In the genomic region with DNA sequence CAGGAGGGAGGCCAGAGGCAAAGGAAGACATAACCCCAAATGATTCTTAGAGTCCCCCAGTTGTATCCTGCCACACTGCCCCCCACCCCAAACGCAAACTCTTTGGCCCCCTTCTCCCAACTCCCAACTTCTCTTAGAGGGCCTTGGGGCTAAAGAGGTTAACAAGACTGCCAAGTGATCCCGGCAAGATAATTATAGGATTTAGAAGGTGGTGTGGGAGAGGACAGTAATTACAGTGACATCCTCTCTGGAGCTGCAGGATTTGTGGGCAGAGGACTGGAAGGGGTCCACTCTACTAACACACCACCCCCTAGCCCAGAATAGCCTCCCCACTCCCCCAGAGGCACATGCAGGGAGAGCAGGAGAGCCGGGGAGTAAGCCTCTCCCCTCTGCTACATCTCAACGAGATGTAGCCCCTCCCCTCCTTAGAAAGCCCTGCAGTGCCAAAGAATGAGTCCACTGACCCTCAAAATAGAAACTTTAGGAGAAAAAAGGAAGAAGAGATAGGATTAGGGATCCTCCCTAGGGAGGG, we compare ENCODE assay signal across 8 cellular contexts. TPM values are rescaled to one million over a fixed set of nuclear protein-coding genes. Genes with fewer than 3 reads are reported as not detected.
DNase-seq lines count a peak whose midpoint lies in the region; ATAC-seq and TF ChIP-seq lines count a peak whose summit lies in the region.

No MANE protein-coding gene starts in this region.

- no peak for TF ChIP-seq CTCF in Peyer's patch (IDR thresholded peaks at IDR 0.05)
- no peak for TF ChIP-seq CTCF in esophagus squamous epithelium (IDR thresholded peaks at IDR 0.05)
- TF ChIP-seq CTCF in progenitor cell of endocrine pancreas (IDR thresholded peaks at IDR 0.05; ENCODE audit: unreplicated experiment), result no peak
- TF ChIP-seq CTCF in ovary (IDR thresholded peaks at IDR 0.05), result no peak
- no peak for TF ChIP-seq CTCF in foreskin keratinocyte (conservative IDR thresholded peaks at IDR 0.05)

- DNase-seq in NCI-H1417 (lab: John Stamatoyannopoulos, UW), result peak in 2 of 3 experiments; percentile 63 to 76
- no peak for DNase-seq in NCI-H1417 treated with DMSO at 0.1 percent for 48 hours (lab: John Stamatoyannopoulos, UW)
- peak in 1 of 3 donors; percentile 45 for DNase-seq in Peyer's patch
- DNase-seq in esophagus squamous epithelium (lab: John Stamatoyannopoulos, UW), result no peak
- DNase-seq in progenitor cell of endocrine pancreas (ENCODE audit: low spot score, unreplicated experiment), result no peak
- DNase-seq in SKM-1 treated with dmso at 0.1 percent for 144 hours (lab: John Stamatoyannopoulos, UW; ENCODE audit: unreplicated experiment), result no peak
- DNase-seq in ovary, result no peak
- DNase-seq in foreskin keratinocyte, result no peak

- H3K4me3 ChIP-seq in Peyer's patch, result peak overlapping the region in 1 of 4 donors; percentile 45
- peak overlapping the region in 2 of 4 donors; percentile 57 to 66 for H3K4me3 ChIP-seq in esophagus squamous epithelium
- no peak overlapping the region for H3K4me3 ChIP-seq in ovary

- no peaks in the 10 kb centered on the region for H3K9me3 ChIP-seq in Peyer's patch
- no peaks in the 10 kb centered on the region for H3K9me3 ChIP-seq in esophagus squamous epithelium
- H3K9me3 ChIP-seq in ovary, result no peaks in the 10 kb centered on the region

- H3K9me3 Mint-ChIP-seq in progenitor cell of endocrine pancreas (ENCODE audit: low read depth), result no peaks in the 10 kb centered on the region

- peak overlapping the region; percentile 60 to 90 (median 64) for H3K27ac ChIP-seq in Peyer's patch
- H3K27ac ChIP-seq in esophagus squamous epithelium, result peak overlapping the region; percentile 63 to 85 (median 81)
- peak overlapping the region in 1 of 2 donors; percentile 75 for H3K27ac ChIP-seq in ovary
- no peak overlapping the region for H3K27ac ChIP-seq in foreskin keratinocyte

- ATAC-seq in foreskin keratinocyte, result no peak

- H3K27ac Mint-ChIP-seq in progenitor cell of endocrine pancreas, result peak overlapping the region; percentile 95

- H3K4me3 Mint-ChIP-seq in progenitor cell of endocrine pancreas (ENCODE audit: low read depth), result peak overlapping the region; percentile 78

- peaks cover 4% of the 10 kb centered on the region for H3K27me3 Mint-ChIP-seq in progenitor cell of endocrine pancreas

- 0 to 17% methylated on average over 3 to 4 of the region's 4 CpGs for WGBS in esophagus squamous epithelium, 2 donors
- WGBS in ovary, 3 donors, result 2 to 10% (median 3%) methylated on average over 4 of the region's 4 CpGs

- H3K36me3 Mint-ChIP-seq in progenitor cell of endocrine pancreas (ENCODE audit: insufficient read depth), result no peaks in the 10 kb centered on the region

- H3K36me3 ChIP-seq in Peyer's patch (no peaks in the 10 kb centered on the region), esophagus squamous epithelium (no peaks in the 10 kb centered on the region), ovary (no peaks in the 10 kb centered on the region)

- H3K27me3 ChIP-seq in Peyer's patch (no peaks in the 10 kb centered on the region), esophagus squamous epithelium (peaks cover 0 to 3% (median 0%) of the 10 kb centered on the region in 4 donors), ovary (no peaks in the 10 kb centered on the region), foreskin keratinocyte (peaks cover 2% of the 10 kb centered on the region)

- peaks cover 22% of the 10 kb centered on the region for H3K4me1 Mint-ChIP-seq in progenitor cell of endocrine pancreas (ENCODE audit: low read depth)

- peaks cover 0 to 10% (median 8%) of the 10 kb centered on the region in 4 donors for H3K4me1 ChIP-seq in Peyer's patch
- H3K4me1 ChIP-seq in esophagus squamous epithelium, result peaks cover 15 to 43% (median 23%) of the 10 kb centered on the region in 3 donors
- no peaks in the 10 kb centered on the region for H3K4me1 ChIP-seq in ovary (ENCODE audit: insufficient read depth)
- H3K4me1 ChIP-seq in foreskin keratinocyte, result no peaks in the 10 kb centered on the region

- TF ChIP-seq POLR2A in Peyer's patch (IDR thresholded peaks at IDR 0.05), result no peak
- TF ChIP-seq POLR2A in esophagus squamous epithelium (IDR thresholded peaks at IDR 0.05), result no peak
- no peak for TF ChIP-seq POLR2A in ovary (IDR thresholded peaks at IDR 0.05)

- intact Hi-C loops in esophagus squamous epithelium (cut with DNase I) (no loop called here), ovary (cut with DNase I) (loop anchor here in 3 of 4 donors (2.0 to 10.0 kb wide), 4 partner anchors 195 to 897 kb away; partner anchors contain the start of genes BAZ2A (in 1 of the 3) and DGKA (in 1 of the 3))

- TF ChIP-seq EP300 in ovary (IDR thresholded peaks at IDR 0.05), result no peak

RNA-seq across cellular contexts. Expression of gene GDF11, which starts 5.3 kb away (rescaled TPM):
- total RNA-seq in Peyer's patch (10 to 100 TPM in 1 of 4 donors, 1 to 10 TPM in 1, under 1 TPM in 2; 0.35 to 14.9 (median 1.1) TPM), esophagus squamous epithelium (1 to 10 TPM in 3 of 4 donors, under 1 TPM in 1; 0.19 to 1.9 (median 1.5) TPM), progenitor cell of endocrine pancreas (42.8 and 50.3 TPM in 2 replicates), ovary (10 to 100 TPM in 4 of 7 donors, 1 to 10 TPM in 3; 2.2 to 27.7 (median 12.3) TPM), foreskin keratinocyte (7.9 and 9.0 TPM in 2 replicates)
- polyA plus RNA-seq in ovary (1 to 10 TPM; 3.4 to 8.0 TPM), foreskin keratinocyte (7.9 and 8.5 TPM in 2 replicates)

RNA-seq across cellular contexts. Expression of gene CD63, which starts 8.8 kb away (rescaled TPM):
- total RNA-seq in Peyer's patch, result 100 to 1,000 TPM; 139 to 433 (median 351) TPM
- total RNA-seq in esophagus squamous epithelium, result 100 to 1,000 TPM; 144 to 349 (median 264) TPM
- total RNA-seq in progenitor cell of endocrine pancreas, result 407 and 432 TPM in 2 replicates
- total RNA-seq in ovary, result 100 to 1,000 TPM; 406 to 954 (median 762) TPM
- 1,000 to 10,000 TPM in 1 of 2 donors, 100 to 1,000 TPM in 1; 676 to 1,943 TPM for polyA plus RNA-seq in ovary
- total RNA-seq in foreskin keratinocyte, result 600 and 634 TPM in 2 replicates
- polyA plus RNA-seq in foreskin keratinocyte, result 700 and 759 TPM in 2 replicates

RNA-seq across cellular contexts. Expression of gene RDH5, which starts 17.5 kb away (rescaled TPM):
- total RNA-seq in Peyer's patch (100 to 1,000 TPM in 1 of 4 donors, 10 to 100 TPM in 3; 47.0 to 113 (median 90.9) TPM), esophagus squamous epithelium (10 to 100 TPM in 1 of 4 donors, 1 to 10 TPM in 3; 1.3 to 13.5 (median 4.1) TPM), progenitor cell of endocrine pancreas (7.9 and 9.7 TPM in 2 replicates), ovary (1 to 10 TPM; 3.7 to 8.9 (median 7.2) TPM), foreskin keratinocyte (1.4 and 1.5 TPM in 2 replicates)
- polyA plus RNA-seq in ovary (1 to 10 TPM; 5.1 to 5.9 TPM), foreskin keratinocyte (0.76 and 1.0 TPM in 2 replicates)

RNA-seq across cellular contexts. Expression of gene BLOC1S1, which starts 21.8 kb away (rescaled TPM):
- total RNA-seq in Peyer's patch, result 100 to 1,000 TPM in 3 of 4 donors, 10 to 100 TPM in 1; 72.6 to 332 (median 248) TPM
- total RNA-seq in esophagus squamous epithelium, result 100 to 1,000 TPM; 117 to 211 (median 178) TPM
- 65.8 and 68.5 TPM in 2 replicates for total RNA-seq in progenitor cell of endocrine pancreas
- total RNA-seq in ovary, result 100 to 1,000 TPM in 4 of 7 donors, 10 to 100 TPM in 3; 96.0 to 143 (median 120) TPM
- 100 to 1,000 TPM; 101 to 214 TPM for polyA plus RNA-seq in ovary
- 107 and 121 TPM in 2 replicates for total RNA-seq in foreskin keratinocyte
- polyA plus RNA-seq in foreskin keratinocyte, result 153 and 177 TPM in 2 replicates

RNA-seq across cellular contexts. Expression of gene ITGA7, which starts 29.9 kb away (rescaled TPM):
- total RNA-seq in Peyer's patch, result 10 to 100 TPM; 13.1 to 29.0 (median 27.0) TPM
- total RNA-seq in esophagus squamous epithelium, result 10 to 100 TPM in 2 of 4 donors, 1 to 10 TPM in 2; 1.1 to 26.3 (median 10.5) TPM
- 23.6 and 25.1 TPM in 2 replicates for total RNA-seq in progenitor cell of endocrine pancreas
- total RNA-seq in ovary, result 10 to 100 TPM in 5 of 7 donors, 1 to 10 TPM in 2; 4.9 to 69.6 (median 25.9) TPM
- polyA plus RNA-seq in ovary, result 10 to 100 TPM; 19.5 to 38.3 TPM
- total RNA-seq in foreskin keratinocyte, result 0.42 and 0.44 TPM in 2 replicates
- 0.22 and 0.32 TPM in 2 replicates for polyA plus RNA-seq in foreskin keratinocyte

Comparison
In these comparisons a context has a peak if more than half of its experiments do, and no peak if none do; other contexts are left out.
1. DNase-seq: peak in NCI-H1417 (2 of 3); none in NCI-H1417 treated with DMSO at 0.1 percent for 48 hours (single experiment), esophagus squamous epithelium (single experiment), progenitor cell of endocrine pancreas (single experiment), SKM-1 treated with dmso at 0.1 percent for 144 hours (single experiment), ovary (0 of 5) and foreskin keratinocyte (0 of 2).